In genomic region chr11:123409886-123410549, GRCh38 we compare ENCODE assay signal across 14 cellular contexts. TPM values are rescaled to one million over a fixed set of nuclear protein-coding genes. Genes with fewer than 3 reads are reported as not detected.
DNase-seq lines count a peak whose midpoint lies in the region; ATAC-seq, FAIRE-seq and TF ChIP-seq lines count a peak whose summit lies in the region.
"Had no signal": no experiment of that assay in that cellular context is flagged by ENCODE, and none has a peak within 500 bp of the region (broad histone marks: within the 10 kb centered on the region; RNA-seq: fewer than 3 reads in every experiment).

No MANE protein-coding gene starts in this region.

- H3K27me3 ChIP-seq in cardiac muscle cell (no peaks in the 10 kb centered on the region), astrocyte (ENCODE audit: insufficient read depth, low read length) (peaks cover 26% of the 10 kb centered on the region), Peyer's patch (no peaks in the 10 kb centered on the region)
- H3K27me3 ChIP-seq: SJSA1 had no signal

- H3K36me3 ChIP-seq in cardiac muscle cell = no peaks in the 10 kb centered on the region
- no peaks in the 10 kb centered on the region for H3K36me3 ChIP-seq in astrocyte (ENCODE audit: insufficient read depth, low read length)
- no peaks in the 10 kb centered on the region for H3K36me3 ChIP-seq in Peyer's patch
- H3K36me3 ChIP-seq: SJSA1 had no signal

- H3K4me1 ChIP-seq in cardiac muscle cell (ENCODE audit: low read depth) = peaks cover 30% of the 10 kb centered on the region
- no peaks in the 10 kb centered on the region for H3K4me1 ChIP-seq in astrocyte (ENCODE audit: insufficient read depth, low read length)
- peaks cover 0 to 18% (median 4%) of the 10 kb centered on the region in 4 donors for H3K4me1 ChIP-seq in Peyer's patch
- H3K4me1 ChIP-seq: SJSA1 had no signal

- no peaks in the 10 kb centered on the region for H3K9me3 Mint-ChIP-seq in astrocyte (ENCODE audit: unreplicated experiment)
- H3K9me3 Mint-ChIP-seq: CD8-positive, alpha-beta memory T cell; T-cell had no signal

- TF ChIP-seq CTCF in cardiac muscle cell (IDR thresholded peaks at IDR 0.05; ENCODE audit: low read depth, low read length) (no peak), astrocyte (IDR thresholded peaks at IDR 0.05; ENCODE audit: insufficient read depth, low read depth, low read length) (no peak), Peyer's patch (IDR thresholded peaks at IDR 0.05) (no peak)

- no peaks in the 10 kb centered on the region for H3K79me2 ChIP-seq in astrocyte (ENCODE audit: insufficient read depth, low read length)

- H3K27ac ChIP-seq in cardiac muscle cell = peak overlapping the region; percentile 34
- H3K27ac ChIP-seq in astrocyte (ENCODE audit: low read depth, low read length) = no peak overlapping the region
- no peak overlapping the region for H3K27ac ChIP-seq in Peyer's patch
- H3K27ac ChIP-seq: KMS-11, SJSA1 had no signal

- H3K9me3 ChIP-seq in cardiac muscle cell (ENCODE audit: low read depth) (no peaks in the 10 kb centered on the region), astrocyte (ENCODE audit: insufficient read depth, low read depth, low read length) (no peaks in the 10 kb centered on the region), Peyer's patch (peaks cover 0 to 6% (median 0%) of the 10 kb centered on the region in 4 donors)
- H3K9me3 ChIP-seq: SJSA1 had no signal

- H3K4me2 ChIP-seq in astrocyte (ENCODE audit: low read length) = no peak overlapping the region
- H3K4me2 ChIP-seq: KMS-11 had no signal

- H3K9ac ChIP-seq in astrocyte (ENCODE audit: low read length) = no peak overlapping the region
- H3K9ac ChIP-seq: KMS-11 had no signal

- H3K27me3 Mint-ChIP-seq in astrocyte (ENCODE audit: low read depth, unreplicated experiment) = peaks cover 29% of the 10 kb centered on the region

- H3K27ac Mint-ChIP-seq in astrocyte (ENCODE audit: unreplicated experiment) = no peak overlapping the region
- H3K27ac Mint-ChIP-seq: T-cell had no signal

- no peak for TF ChIP-seq POLR2A in Peyer's patch (IDR thresholded peaks at IDR 0.05)

- ATAC-seq in Right ventricle myocardium superior (ENCODE audit: poor library complexity) (no peak), GM18858 (IDR thresholded peaks at IDR 0.05; ENCODE audit: unreplicated experiment) (no peak)
- ATAC-seq: HepG2, T-cell had no signal

- H3K4me3 Mint-ChIP-seq in astrocyte (ENCODE audit: unreplicated experiment) = peak overlapping the region; percentile 68
- H3K4me3 Mint-ChIP-seq: CD8-positive, alpha-beta memory T cell; T-cell had no signal

- no peaks in the 10 kb centered on the region for H3K36me3 Mint-ChIP-seq in astrocyte (ENCODE audit: low read depth, unreplicated experiment)
- H3K36me3 Mint-ChIP-seq: CD8-positive, alpha-beta memory T cell; T-cell had no signal

- H3K4me1 Mint-ChIP-seq in astrocyte (ENCODE audit: low read depth, unreplicated experiment) = peaks cover under 1% of the 10 kb centered on the region

- no peak overlapping the region for H2AFZ ChIP-seq in astrocyte (ENCODE audit: low read depth, low read length)

- DNase-seq in cardiac muscle cell (ENCODE audit: low read depth in 1 of 2, low spot score in 1 of 2) (no peak), Right ventricle myocardium superior (no peak), MV-4-11 (lab: John Stamatoyannopoulos, UW) (peak; percentile 48), astrocyte (ENCODE audit: low read depth) (no peak), AG08395 (ENCODE audit: low spot score) (no peak), Peyer's patch (no peak)
- DNase-seq: CD8-positive, alpha-beta memory T cell; NCI-H1436 treated with DMSO at 0.1 percent for 48 hours; NCI-H345; T-cell had no signal

- H3K4me3 ChIP-seq in cardiac muscle cell (no peak overlapping the region), astrocyte (ENCODE audit: insufficient read depth, low read depth, low read length) (no peak overlapping the region), Peyer's patch (no peak overlapping the region)
- H3K4me3 ChIP-seq: SJSA1 had no signal

- no peak for FAIRE-seq in astrocyte (lab: Jason Lieb, UNC)
- FAIRE-seq: HepG2 had no signal

- intact Hi-C loops in Right ventricle myocardium superior (cut with DNase I) = loop anchor here (5.0 kb wide), 2 partner anchors 67 to 108 kb away; no protein-coding TSS in a partner anchor

- no peaks in the 10 kb centered on the region for H4K20me1 ChIP-seq in astrocyte (ENCODE audit: insufficient read depth, low read length)

RNA-seq across cellular contexts. Expression of gene GRAMD1B, which starts 20.1 kb away (rescaled TPM):
- total RNA-seq in cardiac muscle cell (47.4 and 81.5 TPM in 2 replicates), Right ventricle myocardium superior (19.0 TPM), astrocyte (4.9 and 6.5 TPM in 2 replicates), Peyer's patch (100 to 1,000 TPM in 3 of 4 donors, 10 to 100 TPM in 1; 31.4 to 152 (median 123) TPM)
- polyA plus RNA-seq in cardiac muscle cell = 15.5 and 25.5 TPM in 2 replicates
- total RNA-seq: HepG2 had no signal
